Comparison of ENCODE assay signal across 18 cellular contexts in the genomic region with DNA sequence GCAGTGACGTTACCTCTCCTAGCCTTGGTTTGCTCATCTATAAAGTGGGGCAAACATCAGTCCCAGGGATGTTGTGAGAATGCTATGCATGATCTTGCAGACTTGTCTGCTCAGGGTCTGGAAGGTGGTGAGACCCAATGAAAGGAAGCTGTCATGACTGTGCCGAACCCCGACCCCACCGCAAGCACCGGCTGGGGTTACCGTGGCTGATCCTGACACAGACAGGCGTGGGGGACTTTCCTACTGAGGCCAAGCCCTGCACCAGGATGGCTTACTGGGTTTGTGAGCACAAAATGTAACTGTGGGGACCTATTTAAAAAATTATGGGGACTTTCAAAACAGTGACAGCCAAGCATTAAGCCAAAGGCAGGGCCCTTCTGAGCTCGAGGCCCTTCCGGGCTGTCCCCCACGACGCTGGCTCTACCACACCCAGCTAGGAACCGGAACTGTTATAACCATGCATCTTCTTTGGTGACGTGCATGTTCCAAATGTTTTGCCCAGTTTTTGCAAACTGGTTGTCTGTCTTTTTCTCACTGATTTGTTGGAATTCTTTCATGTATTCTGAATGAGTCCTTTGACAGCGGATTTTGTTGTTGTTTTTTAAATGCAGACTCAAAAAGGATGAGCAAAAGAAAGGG.
DNase-seq lines count a peak whose midpoint lies in the region; ATAC-seq and TF ChIP-seq lines count a peak whose summit lies in the region.
"Had no signal": no experiment of that assay in that cellular context is flagged by ENCODE, and none has a peak within 500 bp of the region (broad histone marks: within the 10 kb centered on the region; RNA-seq: fewer than 3 reads in every experiment).

No MANE protein-coding gene starts in this region.

- no peak overlapping the region for H3K4me3 Mint-ChIP-seq in effector memory CD8-positive, alpha-beta T cell
- H3K4me3 Mint-ChIP-seq in nephron progenitor cell, result peak overlapping the region; percentile 12

- no peaks in the 10 kb centered on the region for H3K36me3 Mint-ChIP-seq in effector memory CD8-positive, alpha-beta T cell (ENCODE audit: insufficient read depth)
- H3K36me3 Mint-ChIP-seq in nephron progenitor cell (ENCODE audit: low read depth), result no peaks in the 10 kb centered on the region

- H3K4me1 Mint-ChIP-seq in effector memory CD8-positive, alpha-beta T cell (ENCODE audit: low read depth in 2 of 2), result peaks cover 0 to 4% of the 10 kb centered on the region in 2 donors
- peaks cover 19% of the 10 kb centered on the region for H3K4me1 Mint-ChIP-seq in nephron progenitor cell

- H3K36me3 ChIP-seq in GM06990 (ENCODE audit: control insufficient read depth, insufficient read depth, low read length) (no peaks in the 10 kb centered on the region), lower lobe of right lung (no peaks in the 10 kb centered on the region)
- H3K36me3 ChIP-seq: SJSA1 had no signal

- peak overlapping the region in 1 of 2 donors; percentile 26 for H3K27ac Mint-ChIP-seq in effector memory CD8-positive, alpha-beta T cell
- no peak overlapping the region for H3K27ac Mint-ChIP-seq in nephron progenitor cell

- TF ChIP-seq CTCF in GM06990 (IDR thresholded peaks at IDR 0.05; ENCODE audit: insufficient read depth, low read length, poor library complexity, severe bottlenecking) (no peak), nephron progenitor cell (IDR thresholded peaks at IDR 0.05) (no peak), lower lobe of right lung (IDR thresholded peaks at IDR 0.05) (no peak)

- intact Hi-C loops in lower lobe of right lung (cut with DNase I), result no loop called here

- no peaks in the 10 kb centered on the region for H3K9me3 Mint-ChIP-seq in effector memory CD8-positive, alpha-beta T cell
- H3K9me3 Mint-ChIP-seq in nephron progenitor cell, result no peaks in the 10 kb centered on the region

- peak; percentile 16 for DNase-seq in GM06990 (ENCODE audit: extremely low read depth, insufficient read length)
- peak; percentile 51 for DNase-seq in RPMI7951 (ENCODE audit: low read depth)
- DNase-seq in effector memory CD8-positive, alpha-beta T cell, result peak in 2 of 3 experiments; percentile 12 to 21
- no peak for DNase-seq in nephron progenitor cell
- DNase-seq in NCI-H774 (lab: John Stamatoyannopoulos, UW), result no peak
- no peak for DNase-seq in activated T-cell treated with anti-CD3 and anti-CD28 coated beads for 4 hours
- DNase-seq in lower lobe of right lung, result no peak
- DNase-seq: ACHN, DMS79 treated with DMSO at 0.1 percent for 48 hours, HCEC 1CT, KBM-7, MV-4-11, NCI-H187 treated with DMSO at 0.1 percent for 48 hours, NCI-H226, NCI-H524, PC-9 had no signal

- H3K27me3 Mint-ChIP-seq in effector memory CD8-positive, alpha-beta T cell, result peaks cover 0 to 30% of the 10 kb centered on the region in 2 donors
- H3K27me3 Mint-ChIP-seq in nephron progenitor cell (ENCODE audit: low read depth, poor library complexity), result peaks cover 11% of the 10 kb centered on the region

- no peaks in the 10 kb centered on the region for H3K4me1 ChIP-seq in lower lobe of right lung
- H3K4me1 ChIP-seq: SJSA1 had no signal

- H3K27me3 ChIP-seq in GM06990 (replicated peaks; ENCODE audit: control insufficient read depth, insufficient read depth, low read length), result no peaks in the 10 kb centered on the region
- H3K27me3 ChIP-seq in lower lobe of right lung (ENCODE audit: low read depth), result no peaks in the 10 kb centered on the region
- H3K27me3 ChIP-seq: SJSA1 had no signal

- no peaks in the 10 kb centered on the region for H3K9me3 ChIP-seq in lower lobe of right lung
- H3K9me3 ChIP-seq: SJSA1 had no signal

- no peak overlapping the region for H3K27ac ChIP-seq in lower lobe of right lung
- H3K27ac ChIP-seq: PC-9, SJSA1 had no signal

- no peak overlapping the region for H3K4me3 ChIP-seq in GM06990 (replicated peaks; ENCODE audit: low read depth, low read length)
- no peak overlapping the region for H3K4me3 ChIP-seq in lower lobe of right lung
- H3K4me3 ChIP-seq: PC-9, SJSA1 had no signal

- peak; percentile 86 for ATAC-seq in effector memory CD8-positive, alpha-beta T cell (replicated peaks)
- no peak for ATAC-seq in lower lobe of right lung
- no peak for ATAC-seq in HG02970 (IDR thresholded peaks at IDR 0.05; ENCODE audit: low FRiP score, unreplicated experiment)

Comparison
In these comparisons a context has a peak if more than half of its experiments do, and no peak if none do; other contexts are left out.
1. DNase-seq: peak in GM06990 (single experiment), RPMI7951 (single experiment) and effector memory CD8-positive, alpha-beta T cell (2 of 3); none in nephron progenitor cell (single experiment), NCI-H774 (single experiment), activated T-cell treated with anti-CD3 and anti-CD28 coated beads for 4 hours (single experiment) and lower lobe of right lung (single experiment).